Comparison of ENCODE assay signal across 17 cellular contexts in the genomic region with DNA sequence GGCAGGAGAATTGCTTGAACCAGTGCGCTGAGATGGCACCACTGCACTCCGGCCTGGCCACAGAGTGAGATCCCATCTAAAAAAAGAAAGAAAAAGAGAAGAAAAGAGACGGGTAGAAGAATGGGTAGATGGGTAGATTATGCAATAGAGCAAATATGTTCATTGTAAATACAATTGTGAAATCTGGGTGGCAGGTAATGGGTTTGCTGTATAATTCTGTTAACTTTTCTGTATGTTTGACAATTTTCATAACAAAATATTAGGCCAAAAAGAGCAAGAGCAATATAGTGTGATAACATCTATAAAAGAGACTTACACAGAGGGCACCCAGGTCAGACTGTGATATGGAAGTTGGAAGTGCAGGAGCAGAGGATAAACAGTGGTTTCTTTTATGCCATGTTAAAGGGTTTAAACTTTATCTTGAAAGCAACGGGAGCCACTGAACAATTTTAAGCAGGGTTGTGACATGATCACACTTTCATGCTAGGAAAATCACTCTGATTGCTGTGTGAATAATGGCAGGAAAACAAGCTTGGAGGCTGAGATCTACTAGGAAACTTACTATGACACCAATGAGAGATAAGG. TPM values are rescaled to one million over a fixed set of nuclear protein-coding genes. Genes with fewer than 3 reads are reported as not detected.
"Had no signal": no experiment of that assay in that cellular context is flagged by ENCODE, and none has a peak within 500 bp of the region (broad histone marks: within the 10 kb centered on the region; RNA-seq: fewer than 3 reads in every experiment).

No MANE protein-coding gene starts in this region.

- H3K9me3 Mint-ChIP-seq: naive thymus-derived CD8-positive, alpha-beta T cell; neural crest cell had no signal

- H3K36me3 ChIP-seq: ovary, right atrium auricular region had no signal

- H3K4me2 ChIP-seq: hepatocyte had no signal

- H3K4me1 ChIP-seq: right atrium auricular region had no signal

- H3K9me3 ChIP-seq: mucosa of descending colon, ovary, right atrium auricular region had no signal

- H3K4me1 Mint-ChIP-seq: neural crest cell had no signal

- H3K4me3 Mint-ChIP-seq: naive thymus-derived CD8-positive, alpha-beta T cell; neural crest cell had no signal

- H3K27ac ChIP-seq: coronary artery, hepatocyte, ovary, right atrium auricular region had no signal

- FAIRE-seq: kidney had no signal

- H3K27me3 ChIP-seq: hepatocyte, ovary, right atrium auricular region had no signal

- H3K27me3 Mint-ChIP-seq: naive thymus-derived CD8-positive, alpha-beta T cell had no signal

- ATAC-seq: left cardiac atrium; naive thymus-derived CD8-positive, alpha-beta T cell had no signal

- H3K79me2 ChIP-seq: hepatocyte had no signal

- H3K27ac Mint-ChIP-seq: naive thymus-derived CD8-positive, alpha-beta T cell had no signal

- H3K36me3 Mint-ChIP-seq: naive thymus-derived CD8-positive, alpha-beta T cell had no signal

- DNase-seq: effector CD8-positive, alpha-beta T cell; foreskin melanocyte; head of caudate nucleus; kidney; left cardiac atrium; mucosa of descending colon; ovary; small intestine; stimulated activated CD4-positive, alpha-beta T cell treated with anti-CD3 and anti-CD28 coated beads, Interleukin-12 subunit alpha, Interleukin-12 subunit beta, amount 100 ng/mL, for 4 hours; stimulated activated naive CD4-positive, alpha-beta T cell treated with Interleukin-2 at 50 U/mL for 16 hours; trophoblast cell had no signal

- H3K4me3 ChIP-seq: coronary artery, hepatocyte, mucosa of descending colon, ovary, right atrium auricular region had no signal

- H2AFZ ChIP-seq: hepatocyte had no signal

RNA-seq across cellular contexts. Expression of a gene that starts 6.7 kb away (rescaled TPM):
- total RNA-seq: dermis microvascular lymphatic vessel endothelial cell had no signal
- polyA plus RNA-seq: naive thymus-derived CD8-positive, alpha-beta T cell had no signal
